Comparison of ENCODE assay signal across 1 cellular context in the genomic region with DNA sequence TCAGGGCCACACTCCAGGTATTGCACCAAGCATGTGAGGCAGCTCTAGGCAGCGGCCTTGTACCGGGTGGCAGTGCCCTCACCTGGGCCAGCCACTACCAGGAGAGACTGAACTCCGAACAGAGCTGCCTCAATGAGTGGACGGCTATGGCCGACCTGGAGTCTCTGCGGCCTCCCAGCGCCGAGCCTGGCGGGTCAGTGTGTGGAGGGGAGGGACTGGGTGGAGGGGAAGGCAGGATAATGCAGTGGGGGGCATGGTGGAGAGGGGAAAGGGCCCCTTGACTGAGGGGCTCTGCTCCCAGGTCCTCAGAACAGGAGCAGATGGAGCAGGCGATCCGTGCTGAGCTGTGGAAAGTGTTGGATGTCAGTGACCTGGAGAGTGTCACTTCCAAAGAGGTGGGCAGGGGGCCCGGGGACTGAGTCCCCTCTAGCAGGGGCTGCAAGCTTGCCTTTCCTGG.
TF ChIP-seq lines count a peak whose summit lies in the region.

No MANE protein-coding gene starts in this region.

TF ChIP-seq in IMR-90, 13 proteins besides CTCF, POLR2A, EP300 and RAD21:
- no peak for TF ChIP-seq BHLHE40 (IDR thresholded peaks at IDR 0.05; ENCODE audit: low read depth, low read length)
- no peak for TF ChIP-seq MAFK (IDR thresholded peaks at IDR 0.05; ENCODE audit: low read depth, low read length)
- no peak for TF ChIP-seq RCOR1 (IDR thresholded peaks at IDR 0.05; ENCODE audit: insufficient replicate concordance, low read length)
- TF ChIP-seq, protein P1, sequence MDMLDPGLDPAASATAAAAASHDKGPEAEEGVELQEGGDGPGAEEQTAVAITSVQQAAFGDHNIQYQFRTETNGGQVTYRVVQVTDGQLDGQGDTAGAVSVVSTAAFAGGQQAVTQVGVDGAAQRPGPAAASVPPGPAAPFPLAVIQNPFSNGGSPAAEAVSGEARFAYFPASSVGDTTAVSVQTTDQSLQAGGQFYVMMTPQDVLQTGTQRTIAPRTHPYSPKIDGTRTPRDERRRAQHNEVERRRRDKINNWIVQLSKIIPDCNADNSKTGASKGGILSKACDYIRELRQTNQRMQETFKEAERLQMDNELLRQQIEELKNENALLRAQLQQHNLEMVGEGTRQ (IDR thresholded peaks at IDR 0.05; ENCODE audit: low read depth, low read length): no peak
- no peak for TF ChIP-seq NFE2L2 (IDR thresholded peaks at IDR 0.05; ENCODE audit: low read depth, low read length)
- TF ChIP-seq MAZ (IDR thresholded peaks at IDR 0.05; ENCODE audit: borderline replicate concordance, low read depth, low read length): no peak
- TF ChIP-seq, protein P2, sequence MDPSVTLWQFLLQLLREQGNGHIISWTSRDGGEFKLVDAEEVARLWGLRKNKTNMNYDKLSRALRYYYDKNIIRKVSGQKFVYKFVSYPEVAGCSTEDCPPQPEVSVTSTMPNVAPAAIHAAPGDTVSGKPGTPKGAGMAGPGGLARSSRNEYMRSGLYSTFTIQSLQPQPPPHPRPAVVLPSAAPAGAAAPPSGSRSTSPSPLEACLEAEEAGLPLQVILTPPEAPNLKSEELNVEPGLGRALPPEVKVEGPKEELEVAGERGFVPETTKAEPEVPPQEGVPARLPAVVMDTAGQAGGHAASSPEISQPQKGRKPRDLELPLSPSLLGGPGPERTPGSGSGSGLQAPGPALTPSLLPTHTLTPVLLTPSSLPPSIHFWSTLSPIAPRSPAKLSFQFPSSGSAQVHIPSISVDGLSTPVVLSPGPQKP (IDR thresholded peaks at IDR 0.05; ENCODE audit: borderline replicate concordance, low read depth, low read length): no peak
- TF ChIP-seq SMC3 (IDR thresholded peaks at IDR 0.05; ENCODE audit: low read depth, low read length): no peak
- TF ChIP-seq FOS (IDR thresholded peaks at IDR 0.05; ENCODE audit: low read depth, low read length): no peak
- TF ChIP-seq CEBPB (IDR thresholded peaks at IDR 0.05; ENCODE audit: low read depth, low read length): no peak
- TF ChIP-seq CHD1 (IDR thresholded peaks at IDR 0.05; ENCODE audit: low read depth, low read length): no peak
- no peak for TF ChIP-seq MXI1 (IDR thresholded peaks at IDR 0.05; ENCODE audit: borderline replicate concordance, low read depth, low read length)
- no peak for TF ChIP-seq RFX5 (IDR thresholded peaks at IDR 0.05; ENCODE audit: low read depth, low read length)
